Comparison of ENCODE assay signal across 15 cellular contexts in genomic region chr9:35745569-35745968, GRCh38. TPM values are rescaled to one million over a fixed set of nuclear protein-coding genes. Genes with fewer than 3 reads are reported as not detected.
A peak's percentile ranks its signal among the peaks of the same experiment; 100 is the strongest.
DNase-seq lines count a peak whose midpoint lies in the region; ATAC-seq, FAIRE-seq and TF ChIP-seq lines count a peak whose summit lies in the region.
"Had no signal": no experiment of that assay in that cellular context is flagged by ENCODE, and none has a peak within 500 bp of the region (broad histone marks: within the 10 kb centered on the region; RNA-seq: fewer than 3 reads in every experiment).

No MANE protein-coding gene starts in this region.

- H3K79me2 ChIP-seq in keratinocyte (ENCODE audit: control insufficient read depth, insufficient read depth, low read length), result peaks cover 43% of the 10 kb centered on the region

- peaks cover 24% of the 10 kb centered on the region for H3K4me1 ChIP-seq in keratinocyte (ENCODE audit: control insufficient read depth, extremely low read depth, insufficient read depth, low read length)
- H3K4me1 ChIP-seq in subcutaneous abdominal adipose tissue (ENCODE audit: control insufficient read depth in 5 of 5, insufficient read depth in 5 of 5, low read length in 5 of 5), result peaks cover 16 to 49% (median 44%) of the 10 kb centered on the region in 5 donors

- no peaks in the 10 kb centered on the region for H3K27me3 ChIP-seq in keratinocyte (ENCODE audit: control insufficient read depth, extremely low read depth, insufficient read depth, low read length)
- no peaks in the 10 kb centered on the region for H3K27me3 ChIP-seq in subcutaneous abdominal adipose tissue (ENCODE audit: control insufficient read depth in 5 of 5, insufficient read depth in 4 of 5, low read length in 5 of 5)

- no peak for ATAC-seq in GM21723 (IDR thresholded peaks at IDR 0.05; ENCODE audit: unreplicated experiment)
- no peak for ATAC-seq in HG03025 (IDR thresholded peaks at IDR 0.05; ENCODE audit: low FRiP score, unreplicated experiment)
- ATAC-seq: esophagus mucosa had no signal

- peaks cover 47% of the 10 kb centered on the region for H3K4me1 Mint-ChIP-seq in activated naive CD4-positive, alpha-beta T cell treated with anti-CD3 and anti-CD28 coated beads, Interleukin-2, amount 50 U/mL, for 24 hours
- H3K4me1 Mint-ChIP-seq in activated naive CD4-positive, alpha-beta T cell treated with anti-CD3 and anti-CD28 coated beads for 36 hours (ENCODE audit: low read depth), result peaks cover 39% of the 10 kb centered on the region

- H3K4me3 Mint-ChIP-seq in activated naive CD4-positive, alpha-beta T cell treated with anti-CD3 and anti-CD28 coated beads, Interleukin-2, amount 50 U/mL, for 24 hours, result peak overlapping the region; percentile 63
- no peak overlapping the region for H3K4me3 Mint-ChIP-seq in activated naive CD4-positive, alpha-beta T cell treated with anti-CD3 and anti-CD28 coated beads for 36 hours

- H3K9ac ChIP-seq in keratinocyte (ENCODE audit: control insufficient read depth, extremely low read depth, insufficient read depth, low read length) (no peak overlapping the region), subcutaneous abdominal adipose tissue (ENCODE audit: low read length in 5 of 5) (peak overlapping the region in 4 of 5 donors; percentile 31 to 60 (median 37))

- H3K9me3 Mint-ChIP-seq in activated naive CD4-positive, alpha-beta T cell treated with anti-CD3 and anti-CD28 coated beads, Interleukin-2, amount 50 U/mL, for 24 hours, result no peaks in the 10 kb centered on the region
- no peaks in the 10 kb centered on the region for H3K9me3 Mint-ChIP-seq in activated naive CD4-positive, alpha-beta T cell treated with anti-CD3 and anti-CD28 coated beads for 36 hours

- peaks cover 5% of the 10 kb centered on the region for H4K20me1 ChIP-seq in keratinocyte (ENCODE audit: control insufficient read depth, extremely low read depth, insufficient read depth, low read length)

- H3K4me3 ChIP-seq in keratinocyte (ENCODE audit: control insufficient read depth in 2 of 3, extremely low read depth in 1 of 3, insufficient read depth in 2 of 3, low read depth in 1 of 3, low read length in 3 of 3), result no peak overlapping the region
- H3K4me3 ChIP-seq in subcutaneous abdominal adipose tissue (ENCODE audit: low read depth in 1 of 5, low read length in 5 of 5), result peak overlapping the region in 1 of 5 donors; percentile 78

- peaks cover 3% of the 10 kb centered on the region for H3K9me1 ChIP-seq in keratinocyte (ENCODE audit: control insufficient read depth, extremely low read depth, insufficient read depth, low read length)

- intact Hi-C loops in activated naive CD4-positive, alpha-beta T cell treated with anti-CD3 and anti-CD28 coated beads for 36 hours (cut with micrococcal nuclease), result loop anchor here (5.0 kb wide), 1 partner anchor 628 kb away; the partner anchor contains the start of gene ATOSB

- H2AFZ ChIP-seq in keratinocyte (ENCODE audit: control insufficient read depth, low read length), result no peak overlapping the region

- H3K27me3 Mint-ChIP-seq in activated naive CD4-positive, alpha-beta T cell treated with anti-CD3 and anti-CD28 coated beads, Interleukin-2, amount 50 U/mL, for 24 hours, result no peaks in the 10 kb centered on the region
- no peaks in the 10 kb centered on the region for H3K27me3 Mint-ChIP-seq in activated naive CD4-positive, alpha-beta T cell treated with anti-CD3 and anti-CD28 coated beads for 36 hours (ENCODE audit: low read depth)

- CTCF ChIA-PET in activated naive CD4-positive, alpha-beta T cell treated with anti-CD3 and anti-CD28 coated beads for 36 hours (lab: Charles Lee), result interaction anchor here (1.2 to 7.2 kb wide), 6 partner anchors 10 to 89 kb away, joined by 3 to 59 read pairs (median 4); no protein-coding TSS in a partner anchor

- peaks cover 2% of the 10 kb centered on the region for H3K36me3 Mint-ChIP-seq in activated naive CD4-positive, alpha-beta T cell treated with anti-CD3 and anti-CD28 coated beads, Interleukin-2, amount 50 U/mL, for 24 hours
- H3K36me3 Mint-ChIP-seq in activated naive CD4-positive, alpha-beta T cell treated with anti-CD3 and anti-CD28 coated beads for 36 hours (ENCODE audit: low read depth), result peaks cover 5% of the 10 kb centered on the region

- no peak for FAIRE-seq in keratinocyte (lab: Jason Lieb, UNC)

- TF ChIP-seq CTCF in VCaP (conservative IDR thresholded peaks at IDR 0.05), result no peak
- TF ChIP-seq CTCF in keratinocyte (optimal IDR thresholded peaks at IDR 0.05 in 1 of 3, IDR thresholded peaks at IDR 0.05 in 1 of 3, conservative IDR thresholded peaks at IDR 0.05 in 1 of 3; ENCODE audit: extremely low read depth in 1 of 3, insufficient read depth in 2 of 3, low read length in 3 of 3), result no peak

- DNase-seq in activated naive CD4-positive, alpha-beta T cell treated with anti-CD3 and anti-CD28 coated beads for 36 hours, result no peak
- no peak for DNase-seq in keratinocyte (ENCODE audit: low read depth, low spot score)
- no peak for DNase-seq in activated effector memory CD4-positive, alpha-beta T cell treated with anti-CD3 and anti-CD28 coated beads, Interleukin-2, amount 50 U/mL, for 16 hours
- DNase-seq: activated naive CD4-positive, alpha-beta T cell; AML-193; mesenchymal stem cell; NCI-H1930; stimulated activated CD4-positive, alpha-beta T cell treated with anti-CD3 and anti-CD28 coated beads, Interleukin-2, amount 100 ng/mL, for 48 hours; SW 1271 had no signal

- peak overlapping the region; percentile 59 for H3K27ac Mint-ChIP-seq in activated naive CD4-positive, alpha-beta T cell treated with anti-CD3 and anti-CD28 coated beads, Interleukin-2, amount 50 U/mL, for 24 hours
- H3K27ac Mint-ChIP-seq in activated naive CD4-positive, alpha-beta T cell treated with anti-CD3 and anti-CD28 coated beads for 36 hours, result no peak overlapping the region

- H3K9me3 ChIP-seq in keratinocyte (ENCODE audit: control insufficient read depth, low read depth, low read length) (no peaks in the 10 kb centered on the region), subcutaneous abdominal adipose tissue (ENCODE audit: control insufficient read depth in 5 of 5, low read length in 5 of 5) (no peaks in the 10 kb centered on the region)

- H3K27ac ChIP-seq in VCaP (peak overlapping the region; percentile 96; the same call in 1 of the 2 replicates), keratinocyte (ENCODE audit: control insufficient read depth, insufficient read depth, low read length) (no peak overlapping the region), subcutaneous abdominal adipose tissue (ENCODE audit: low read depth, low read length) (peak overlapping the region; percentile 19)

- H3K4me2 ChIP-seq in keratinocyte (ENCODE audit: control insufficient read depth, extremely low read depth, insufficient read depth, low read depth, low read length), result peak overlapping the region; percentile 58

- H3K36me3 ChIP-seq in keratinocyte (ENCODE audit: control insufficient read depth in 2 of 2, extremely low read depth in 1 of 2, insufficient read depth in 2 of 2, low read length in 2 of 2) (peaks cover 15 to 27% of the 10 kb centered on the region in 2 experiments), subcutaneous abdominal adipose tissue (ENCODE audit: control insufficient read depth in 5 of 5, insufficient read depth in 5 of 5, low read length in 5 of 5) (peaks cover 15 to 43% (median 41%) of the 10 kb centered on the region in 5 donors)

- dilution Hi-C loops in keratinocyte (cut with MboI; ENCODE audit: extremely low pct_ligation_motif_present, low sequenced_read_pairs), result no loop called here

RNA-seq across cellular contexts. Expression of gene GBA2, which starts 3.5 kb away (rescaled TPM):
- 10 to 100 TPM; 20.3 to 22.7 TPM for total RNA-seq in activated naive CD4-positive, alpha-beta T cell treated with anti-CD3 and anti-CD28 coated beads for 36 hours
- polyA plus RNA-seq in keratinocyte, result 28.7 to 42.2 TPM (median 31.7 TPM) in 3 replicates
- polyA plus RNA-seq in keratinocyte (2011; ENCODE audit: low read depth), result 27.2 TPM
- polyA plus RNA-seq in keratinocyte (2011; cell fraction: cytosol; rRNA removed), result 10.6 and 13.0 TPM in 2 replicates
- 177 and 188 TPM in 2 replicates for polyA plus RNA-seq in keratinocyte (2011; cell fraction: nucleus; rRNA removed)
- 24.1 and 39.6 TPM in 2 replicates for polyA plus RNA-seq in keratinocyte (2012; ENCODE audit: low replicate concordance)
- 30.6 to 49.5 TPM (median 46.2 TPM) in 3 replicates for polyA minus RNA-seq in keratinocyte
- polyA minus RNA-seq in keratinocyte (2011; cell fraction: cytosol; rRNA and poly(A)+ RNA removed), result 15.9 TPM
- 33.3 and 43.7 TPM in 2 replicates for polyA minus RNA-seq in keratinocyte (2011; cell fraction: nucleus; rRNA and poly(A)+ RNA removed)

RNA-seq across cellular contexts. Expression of gene RGP1, which starts 3.5 kb away (rescaled TPM):
- total RNA-seq in activated naive CD4-positive, alpha-beta T cell treated with anti-CD3 and anti-CD28 coated beads for 36 hours, result 10 to 100 TPM; 12.0 to 13.3 TPM
- 17.6 to 19.8 TPM (median 18.3 TPM) in 3 replicates for polyA plus RNA-seq in keratinocyte
- polyA plus RNA-seq in keratinocyte (2011; ENCODE audit: low read depth), result 3.1 TPM
- 16.4 and 17.6 TPM in 2 replicates for polyA plus RNA-seq in keratinocyte (2011; cell fraction: cytosol; rRNA removed)
- 33.5 and 35.2 TPM in 2 replicates for polyA plus RNA-seq in keratinocyte (2011; cell fraction: nucleus; rRNA removed)
- 9.1 and 17.9 TPM in 2 replicates for polyA plus RNA-seq in keratinocyte (2012; ENCODE audit: low replicate concordance)
- polyA minus RNA-seq in keratinocyte, result 21.6 to 42.2 TPM (median 24.7 TPM) in 3 replicates
- 13.2 TPM for polyA minus RNA-seq in keratinocyte (2011; cell fraction: cytosol; rRNA and poly(A)+ RNA removed)
- polyA minus RNA-seq in keratinocyte (2011; cell fraction: nucleus; rRNA and poly(A)+ RNA removed), result 11.6 and 16.5 TPM in 2 replicates

RNA-seq across cellular contexts. Expression of gene MSMP, which starts 8.5 kb away (rescaled TPM):
- total RNA-seq in activated naive CD4-positive, alpha-beta T cell treated with anti-CD3 and anti-CD28 coated beads for 36 hours, result under 1 TPM in 1 of 2 experiments, not detected in 1; 0.45 TPM
- not detected in 3 replicates for polyA plus RNA-seq in keratinocyte
- polyA plus RNA-seq in keratinocyte (2011; ENCODE audit: low read depth), result 0.57 TPM
- not detected in 2 replicates for polyA plus RNA-seq in keratinocyte (2011; cell fraction: cytosol; rRNA removed)
- not detected in 2 replicates for polyA plus RNA-seq in keratinocyte (2011; cell fraction: nucleus; rRNA removed)
- polyA plus RNA-seq in keratinocyte (2012; ENCODE audit: low replicate concordance), result not detected in 2 replicates
- polyA minus RNA-seq in keratinocyte, result not detected in 3 replicates
- polyA minus RNA-seq in keratinocyte (2011; cell fraction: cytosol; rRNA and poly(A)+ RNA removed), result not detected
- not detected in 2 replicates for polyA minus RNA-seq in keratinocyte (2011; cell fraction: nucleus; rRNA and poly(A)+ RNA removed)
- total RNA-seq: esophagus mucosa had no signal

RNA-seq across cellular contexts. Expression of gene CREB3, which starts 13.1 kb away (rescaled TPM):
- total RNA-seq in activated naive CD4-positive, alpha-beta T cell treated with anti-CD3 and anti-CD28 coated beads for 36 hours, result 10 to 100 TPM; 13.7 to 13.8 TPM
- polyA plus RNA-seq in keratinocyte, result 24.6 to 33.2 TPM (median 27.0 TPM) in 3 replicates
- polyA plus RNA-seq in keratinocyte (2011; ENCODE audit: low read depth), result 9.8 TPM
- 28.5 and 33.1 TPM in 2 replicates for polyA plus RNA-seq in keratinocyte (2011; cell fraction: cytosol; rRNA removed)
- 18.5 and 22.8 TPM in 2 replicates for polyA plus RNA-seq in keratinocyte (2011; cell fraction: nucleus; rRNA removed)
- 16.2 and 38.5 TPM in 2 replicates for polyA plus RNA-seq in keratinocyte (2012; ENCODE audit: low replicate concordance)
- polyA minus RNA-seq in keratinocyte, result 16.6 to 46.4 TPM (median 17.6 TPM) in 3 replicates
- polyA minus RNA-seq in keratinocyte (2011; cell fraction: cytosol; rRNA and poly(A)+ RNA removed), result 16.1 TPM
- 8.3 and 13.7 TPM in 2 replicates for polyA minus RNA-seq in keratinocyte (2011; cell fraction: nucleus; rRNA and poly(A)+ RNA removed)

RNA-seq across cellular contexts. Expression of gene TLN1, which starts 13.6 kb away (rescaled TPM):
- 100 to 1,000 TPM; 190 TPM for total RNA-seq in activated naive CD4-positive, alpha-beta T cell treated with anti-CD3 and anti-CD28 coated beads for 36 hours
- 53.0 to 98.3 TPM (median 54.6 TPM) in 3 replicates for polyA plus RNA-seq in keratinocyte
- polyA plus RNA-seq in keratinocyte (2011; ENCODE audit: low read depth), result 80.1 TPM
- 34.1 and 58.4 TPM in 2 replicates for polyA plus RNA-seq in keratinocyte (2011; cell fraction: cytosol; rRNA removed)
- 115 and 144 TPM in 2 replicates for polyA plus RNA-seq in keratinocyte (2011; cell fraction: nucleus; rRNA removed)
- polyA plus RNA-seq in keratinocyte (2012; ENCODE audit: low replicate concordance), result 36.2 and 124 TPM in 2 replicates
- polyA minus RNA-seq in keratinocyte, result 196 to 448 TPM (median 286 TPM) in 3 replicates
- 291 TPM for polyA minus RNA-seq in keratinocyte (2011; cell fraction: cytosol; rRNA and poly(A)+ RNA removed)
- 223 and 237 TPM in 2 replicates for polyA minus RNA-seq in keratinocyte (2011; cell fraction: nucleus; rRNA and poly(A)+ RNA removed)
